ENCODE assay signal across 29 cellular contexts in the genomic region with DNA sequence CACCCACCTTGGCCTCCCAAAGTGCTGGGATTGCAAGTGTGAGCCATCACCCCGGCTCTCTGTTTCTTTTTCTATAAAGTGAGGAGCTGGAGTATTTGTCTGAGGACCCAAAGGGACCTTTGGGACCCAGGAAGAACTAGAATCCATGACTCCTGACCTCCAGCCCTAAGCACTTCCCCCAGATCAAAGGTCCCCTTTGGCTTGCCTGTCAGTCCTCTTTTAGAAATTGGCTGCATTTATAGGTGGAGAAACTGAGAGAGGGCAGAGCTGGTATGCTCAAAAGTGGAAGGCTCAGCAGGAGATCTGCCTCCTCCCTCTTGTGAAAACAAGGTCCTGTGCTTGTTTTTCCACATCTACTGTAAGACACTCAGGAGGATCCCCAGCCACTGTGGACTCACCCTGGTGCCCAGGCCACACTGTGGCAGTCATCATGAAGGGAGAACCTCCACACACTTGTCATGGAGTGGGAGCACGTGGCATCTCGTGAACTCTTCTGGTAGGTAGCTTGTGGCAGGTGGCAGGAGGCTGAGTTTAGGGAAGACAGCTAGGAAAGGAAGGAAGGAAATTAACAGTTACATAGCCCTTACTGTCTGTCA.
"Had no signal": no experiment of that assay in that cellular context is flagged by ENCODE, and none has a peak within 500 bp of the region (broad histone marks: within the 10 kb centered on the region; RNA-seq: fewer than 3 reads in every experiment).

No MANE protein-coding gene starts in this region.

- DNase-seq: activated B cell treated with CpG ODN at 0.5 μM for 24 hours; activated CD4-positive, alpha-beta memory T cell treated with anti-CD3 and anti-CD28 coated beads for 36 hours; activated CD4-positive, alpha-beta T cell treated with anti-CD3 and anti-CD28 coated beads for 1 hour; activated CD4-positive, alpha-beta T cell treated with anti-CD3 and anti-CD28 coated beads, Interleukin-2, amount 10 ng/mL, durations not matched to agents 24 days and 14 days; activated gamma-delta T cell treated with Interleukin-2 at 50 U/mL for 16 hours; activated naive CD4-positive, alpha-beta T cell treated with anti-CD3 and anti-CD28 coated beads, Interleukin-2, amount 10 ng/mL, durations not matched to agents 7 days and 5 days; activated naive CD8-positive, alpha-beta T cell treated with anti-CD3 and anti-CD28 coated beads for 36 hours; activated T-cell treated with anti-CD3 and anti-CD28 coated beads for 4 hours; activated T-cell treated with anti-CD3 and anti-CD28 coated beads, Interleukin-2, amount 50 U/mL, for 48 hours; brain microvascular endothelial cell; NCI-H1092 treated with DMSO at 0.1 percent for 48 hours; NCI-H1417 treated with DMSO at 0.1 percent for 48 hours; NCI-H1694; NCI-H2029; NCI-H2107; NCI-H2171 treated with DMSO at 0.1 percent for 48 hours; NCI-H226; NCI-H510A; NCI-H69; NK-92 treated with Interleukin-12 subunit alpha and Interleukin-12 subunit beta, amount 100 ng/mL, for 24 hours; OCI-M1; RPMI8226; T-cell; T-helper 2 cell; T1000 had no signal

- H3K36me3 Mint-ChIP-seq: activated CD4-positive, alpha-beta memory T cell treated with anti-CD3 and anti-CD28 coated beads for 36 hours; activated naive CD4-positive, alpha-beta T cell treated with anti-CD3 and anti-CD28 coated beads, Interleukin-2, amount 10 ng/mL, durations not matched to agents 7 days and 5 days; activated naive CD8-positive, alpha-beta T cell treated with anti-CD3 and anti-CD28 coated beads for 36 hours had no signal

- H3K4me3 Mint-ChIP-seq: activated B cell treated with CpG ODN at 0.5 μM for 24 hours; activated CD4-positive, alpha-beta memory T cell treated with anti-CD3 and anti-CD28 coated beads for 36 hours; activated CD4-positive, alpha-beta T cell treated with anti-CD3 and anti-CD28 coated beads, Interleukin-2, amount 10 ng/mL, durations not matched to agents 24 days and 14 days; activated naive CD4-positive, alpha-beta T cell treated with anti-CD3 and anti-CD28 coated beads, Interleukin-2, amount 10 ng/mL, durations not matched to agents 7 days and 5 days; activated naive CD8-positive, alpha-beta T cell treated with anti-CD3 and anti-CD28 coated beads for 36 hours; T-cell had no signal

- ATAC-seq: K562, Panc1, Right ventricle myocardium inferior, T-cell had no signal

- H3K27me3 Mint-ChIP-seq: activated B cell treated with CpG ODN at 0.5 μM for 24 hours; activated CD4-positive, alpha-beta memory T cell treated with anti-CD3 and anti-CD28 coated beads for 36 hours; activated naive CD4-positive, alpha-beta T cell treated with anti-CD3 and anti-CD28 coated beads, Interleukin-2, amount 10 ng/mL, durations not matched to agents 7 days and 5 days; activated naive CD8-positive, alpha-beta T cell treated with anti-CD3 and anti-CD28 coated beads for 36 hours; T-cell had no signal

- H3K4me1 Mint-ChIP-seq: activated B cell treated with CpG ODN at 0.5 μM for 24 hours; activated CD4-positive, alpha-beta T cell treated with anti-CD3 and anti-CD28 coated beads, Interleukin-2, amount 10 ng/mL, durations not matched to agents 24 days and 14 days; activated naive CD4-positive, alpha-beta T cell treated with anti-CD3 and anti-CD28 coated beads, Interleukin-2, amount 10 ng/mL, durations not matched to agents 7 days and 5 days; activated naive CD8-positive, alpha-beta T cell treated with anti-CD3 and anti-CD28 coated beads for 36 hours; T-cell had no signal

- H3K9me3 Mint-ChIP-seq: activated B cell treated with CpG ODN at 0.5 μM for 24 hours; activated CD4-positive, alpha-beta memory T cell treated with anti-CD3 and anti-CD28 coated beads for 36 hours; activated naive CD4-positive, alpha-beta T cell treated with anti-CD3 and anti-CD28 coated beads, Interleukin-2, amount 10 ng/mL, durations not matched to agents 7 days and 5 days; activated T-helper 2 cell treated with anti-CD3 and anti-CD28 coated beads, Interferon-gamma antibody, Interleukin-2, Interleukin-4, amounts not matched to agents 10 μg/mL and 5 μg/mL and 100 μg/mL, durations not matched to agents 14 hours and 24 hours and 36 hours had no signal

- H3K27ac Mint-ChIP-seq: activated B cell treated with CpG ODN at 0.5 μM for 24 hours; activated CD4-positive, alpha-beta memory T cell treated with anti-CD3 and anti-CD28 coated beads for 36 hours; activated CD4-positive, alpha-beta T cell treated with anti-CD3 and anti-CD28 coated beads, Interleukin-2, amount 10 ng/mL, durations not matched to agents 24 days and 14 days; activated naive CD4-positive, alpha-beta T cell treated with anti-CD3 and anti-CD28 coated beads, Interleukin-2, amount 10 ng/mL, durations not matched to agents 7 days and 5 days; activated naive CD8-positive, alpha-beta T cell treated with anti-CD3 and anti-CD28 coated beads for 36 hours; activated T-helper 2 cell treated with anti-CD3 and anti-CD28 coated beads, Interferon-gamma antibody, Interleukin-2, Interleukin-4, amounts not matched to agents 10 μg/mL and 5 μg/mL and 100 μg/mL, durations not matched to agents 14 hours and 24 hours and 36 hours; T-cell had no signal
